12 cellular contexts compared by ENCODE assay signal in the genomic region with DNA sequence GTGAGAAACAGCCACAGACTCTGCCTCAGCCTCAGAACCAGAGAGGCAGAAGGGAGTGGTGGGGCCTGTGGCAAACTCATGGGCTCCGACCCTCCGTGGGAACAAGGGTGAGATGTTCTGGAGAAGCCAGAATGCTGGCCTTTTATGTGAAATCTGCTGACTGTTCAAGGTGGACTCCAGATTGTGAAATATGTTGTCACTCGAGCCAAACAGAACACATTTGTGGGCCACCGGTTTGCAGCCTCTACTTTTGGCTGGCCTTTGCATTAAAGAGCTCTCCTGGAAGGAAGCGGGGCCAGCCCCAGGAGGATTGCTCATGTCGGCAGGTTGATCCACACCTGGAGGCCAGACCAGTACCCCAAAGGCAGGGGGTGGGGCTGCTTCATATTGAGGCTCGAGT.
DNase-seq lines count a peak whose midpoint lies in the region; ATAC-seq and TF ChIP-seq lines count a peak whose summit lies in the region.
"Had no signal": no experiment of that assay in that cellular context is flagged by ENCODE, and none has a peak within 500 bp of the region (broad histone marks: within the 10 kb centered on the region; RNA-seq: fewer than 3 reads in every experiment).

No MANE protein-coding gene starts in this region.

- H3K4me1 ChIP-seq in esophagus squamous epithelium (peaks cover 29 to 72% (median 39%) of the 10 kb centered on the region in 3 donors), osteoblast (ENCODE audit: insufficient read depth, low read length) (peaks cover 48% of the 10 kb centered on the region), upper lobe of left lung (peaks cover 38 to 58% (median 50%) of the 10 kb centered on the region in 4 donors)

- H3K36me3 ChIP-seq in esophagus squamous epithelium (peaks cover 0 to 47% (median 10%) of the 10 kb centered on the region in 3 donors), osteoblast (ENCODE audit: insufficient read depth, low read length) (peaks cover 20% of the 10 kb centered on the region), upper lobe of left lung (peaks cover 0 to 29% (median 20%) of the 10 kb centered on the region in 4 donors)

- H3K27ac ChIP-seq in esophagus squamous epithelium (peak overlapping the region; percentile 86 to 96 (median 95)), osteoblast (ENCODE audit: low read depth, low read length) (peak overlapping the region; percentile 99), upper lobe of left lung (peak overlapping the region; percentile 83 to 88 (median 85))

- no peaks in the 10 kb centered on the region for H4K20me1 ChIP-seq in osteoblast (ENCODE audit: insufficient read depth, low read length)

- CTCF ChIA-PET in activated CD4-positive, alpha-beta T cell treated with anti-CD3 and anti-CD28 coated beads, Interleukin-2, amount 10 ng/mL, durations not matched to agents 7 days and 5 days (lab: Charles Lee), result no interaction called here
- CTCF ChIA-PET in activated CD4-positive, alpha-beta T cell treated with anti-CD3 and anti-CD28 coated beads for 36 hours (lab: Charles Lee), result no interaction called here

- TF ChIP-seq CTCF in esophagus squamous epithelium (IDR thresholded peaks at IDR 0.05), result no peak
- no peak for TF ChIP-seq CTCF in osteoblast (IDR thresholded peaks at IDR 0.05; ENCODE audit: extremely low read depth, low read depth, low read length)
- TF ChIP-seq CTCF in upper lobe of left lung (IDR thresholded peaks at IDR 0.05), result no peak

- intact Hi-C loops in activated CD4-positive, alpha-beta T cell treated with anti-CD3 and anti-CD28 coated beads for 36 hours (cut with DNase I, micrococcal nuclease), result no loop called here
- intact Hi-C loops in esophagus squamous epithelium (cut with DNase I), result no loop called here

- POLR2A ChIA-PET in activated CD4-positive, alpha-beta T cell treated with anti-CD3 and anti-CD28 coated beads, Interleukin-2, amount 10 ng/mL, durations not matched to agents 7 days and 5 days (lab: Charles Lee), result no interaction called here
- POLR2A ChIA-PET in activated CD4-positive, alpha-beta T cell treated with anti-CD3 and anti-CD28 coated beads for 36 hours (lab: Charles Lee), result no interaction called here

- H3K9me3 ChIP-seq in esophagus squamous epithelium (no peaks in the 10 kb centered on the region), osteoblast (ENCODE audit: low read depth, low read length) (no peaks in the 10 kb centered on the region), upper lobe of left lung (no peaks in the 10 kb centered on the region)

- H3K4me3 Mint-ChIP-seq in activated CD4-positive, alpha-beta T cell treated with anti-CD3 and anti-CD28 coated beads, Interleukin-2, amount 10 ng/mL, durations not matched to agents 7 days and 5 days, result no peak overlapping the region
- no peak overlapping the region for H3K4me3 Mint-ChIP-seq in activated CD4-positive, alpha-beta T cell treated with anti-CD3 and anti-CD28 coated beads for 36 hours

- WGBS in esophagus squamous epithelium, 2 donors, result 73 to 83% methylated on average over 2 to 7 of the region's 7 CpGs
- WGBS in upper lobe of left lung, 2 donors, result 71 to 84% methylated on average over 6 to 7 of the region's 7 CpGs

- H3K27me3 Mint-ChIP-seq in activated CD4-positive, alpha-beta T cell treated with anti-CD3 and anti-CD28 coated beads, Interleukin-2, amount 10 ng/mL, durations not matched to agents 7 days and 5 days, result no peaks in the 10 kb centered on the region
- no peaks in the 10 kb centered on the region for H3K27me3 Mint-ChIP-seq in activated CD4-positive, alpha-beta T cell treated with anti-CD3 and anti-CD28 coated beads for 36 hours
- H3K27me3 Mint-ChIP-seq: activated CD4-positive, alpha-beta memory T cell treated with anti-CD3 and anti-CD28 coated beads for 36 hours had no signal

- H3K36me3 Mint-ChIP-seq in activated CD4-positive, alpha-beta T cell treated with anti-CD3 and anti-CD28 coated beads, Interleukin-2, amount 10 ng/mL, durations not matched to agents 7 days and 5 days (ENCODE audit: low read depth), result peaks cover 3% of the 10 kb centered on the region
- peaks cover 5% of the 10 kb centered on the region for H3K36me3 Mint-ChIP-seq in activated CD4-positive, alpha-beta T cell treated with anti-CD3 and anti-CD28 coated beads for 36 hours (ENCODE audit: low read depth)

- no peak overlapping the region for H3K4me2 ChIP-seq in osteoblast (ENCODE audit: insufficient read depth, low read length)

- H3K79me2 ChIP-seq in osteoblast (ENCODE audit: insufficient read depth, low read length), result peaks cover 15% of the 10 kb centered on the region

- no peak for DNase-seq in activated CD4-positive, alpha-beta T cell treated with anti-CD3 and anti-CD28 coated beads, Interleukin-2, amount 10 ng/mL, durations not matched to agents 7 days and 5 days
- DNase-seq in activated CD4-positive, alpha-beta T cell treated with anti-CD3 and anti-CD28 coated beads for 36 hours, result no peak
- DNase-seq in esophagus squamous epithelium (lab: John Stamatoyannopoulos, UW), result no peak
- DNase-seq in osteoblast (ENCODE audit: insufficient read length, low spot score, missing footprints), result no peak
- DNase-seq in upper lobe of left lung, result no peak
- DNase-seq in amygdala (lab: John Stamatoyannopoulos, UW), result no peak
- no peak for DNase-seq in DMS53 treated with DMSO at 0.1 percent for 48 hours (lab: John Stamatoyannopoulos, UW; ENCODE audit: unreplicated experiment)
- DNase-seq: 8988T; activated CD4-positive, alpha-beta memory T cell treated with anti-CD3 and anti-CD28 coated beads for 36 hours; activated gamma-delta T cell; DMS53 had no signal

- peaks cover 11% of the 10 kb centered on the region for H3K4me1 Mint-ChIP-seq in activated CD4-positive, alpha-beta T cell treated with anti-CD3 and anti-CD28 coated beads, Interleukin-2, amount 10 ng/mL, durations not matched to agents 7 days and 5 days
- peaks cover 4% of the 10 kb centered on the region for H3K4me1 Mint-ChIP-seq in activated CD4-positive, alpha-beta T cell treated with anti-CD3 and anti-CD28 coated beads for 36 hours

- no peaks in the 10 kb centered on the region for H3K9me3 Mint-ChIP-seq in activated CD4-positive, alpha-beta T cell treated with anti-CD3 and anti-CD28 coated beads, Interleukin-2, amount 10 ng/mL, durations not matched to agents 7 days and 5 days
- H3K9me3 Mint-ChIP-seq in activated CD4-positive, alpha-beta T cell treated with anti-CD3 and anti-CD28 coated beads for 36 hours (ENCODE audit: low read depth), result no peaks in the 10 kb centered on the region
- H3K9me3 Mint-ChIP-seq: activated CD4-positive, alpha-beta memory T cell treated with anti-CD3 and anti-CD28 coated beads for 36 hours had no signal

- no peak overlapping the region for H3K4me3 ChIP-seq in esophagus squamous epithelium
- H3K4me3 ChIP-seq in osteoblast (ENCODE audit: insufficient read depth, low read length), result no peak overlapping the region
- no peak overlapping the region for H3K4me3 ChIP-seq in upper lobe of left lung

- no peak for TF ChIP-seq EP300 in upper lobe of left lung (IDR thresholded peaks at IDR 0.05)

- H3K27ac Mint-ChIP-seq in activated CD4-positive, alpha-beta T cell treated with anti-CD3 and anti-CD28 coated beads, Interleukin-2, amount 10 ng/mL, durations not matched to agents 7 days and 5 days, result peak overlapping the region; percentile 84
- no peak overlapping the region for H3K27ac Mint-ChIP-seq in activated CD4-positive, alpha-beta T cell treated with anti-CD3 and anti-CD28 coated beads for 36 hours
- H3K27ac Mint-ChIP-seq: activated CD4-positive, alpha-beta memory T cell treated with anti-CD3 and anti-CD28 coated beads for 36 hours had no signal

- no peak overlapping the region for H2AFZ ChIP-seq in osteoblast (ENCODE audit: low read length)

- H3K27me3 ChIP-seq in esophagus squamous epithelium (no peaks in the 10 kb centered on the region), osteoblast (ENCODE audit: insufficient read depth, low read length) (no peaks in the 10 kb centered on the region), upper lobe of left lung (no peaks in the 10 kb centered on the region)

- TF ChIP-seq POLR2A in esophagus squamous epithelium (IDR thresholded peaks at IDR 0.05) (no peak), upper lobe of left lung (IDR thresholded peaks at IDR 0.05) (no peak)

- ATAC-seq in activated CD4-positive, alpha-beta T cell treated with anti-CD3 and anti-CD28 coated beads for 36 hours, result no peak
- no peak for ATAC-seq in upper lobe of left lung (ENCODE audit: low FRiP score in 2 of 2)
- no peak for ATAC-seq in GM19452 (IDR thresholded peaks at IDR 0.05; ENCODE audit: unreplicated experiment)
